8 cellular contexts compared by ENCODE assay signal in genomic region chr5:91378683-91379601, GRCh38. TPM values are rescaled to one million over a fixed set of nuclear protein-coding genes. Genes with fewer than 3 reads are reported as not detected.
DNase-seq lines count a peak whose midpoint lies in the region; ATAC-seq and TF ChIP-seq lines count a peak whose summit lies in the region.

No MANE protein-coding gene starts in this region.

- H3K27me3 Mint-ChIP-seq in MCF 10A (ENCODE audit: insufficient read depth, unreplicated experiment): no peaks in the 10 kb centered on the region

- H3K4me2 ChIP-seq in BLaER1: peak overlapping the region; percentile 69

- peaks cover 59% of the 10 kb centered on the region for H3K36me3 Mint-ChIP-seq in MCF 10A (ENCODE audit: insufficient read depth, unreplicated experiment)

- no peak for TF ChIP-seq CTCF in MCF 10A (IDR thresholded peaks at IDR 0.05; ENCODE audit: unreplicated experiment)

- H3K9me3 Mint-ChIP-seq in MCF 10A (ENCODE audit: unreplicated experiment): no peaks in the 10 kb centered on the region

- H3K9ac ChIP-seq in BLaER1 (peak overlapping the region; percentile 89), mucosa of rectum (ENCODE audit: low read depth in 1 of 2, low read length in 2 of 2) (peak overlapping the region; percentile 98 to 100)

- H3K36me3 ChIP-seq in BLaER1 (peaks cover 21% of the 10 kb centered on the region), mucosa of rectum (ENCODE audit: control insufficient read depth in 2 of 2, insufficient read depth in 2 of 2, low read length in 2 of 2) (peaks cover 20 to 29% of the 10 kb centered on the region in 2 donors)

- H3K27ac Mint-ChIP-seq in MCF 10A (ENCODE audit: low read depth, unreplicated experiment): peak overlapping the region; percentile 99

- no peaks in the 10 kb centered on the region for H4K20me1 ChIP-seq in BLaER1

- peak overlapping the region; percentile 80 for H3K4me3 Mint-ChIP-seq in MCF 10A (ENCODE audit: unreplicated experiment)

- TF ChIP-seq EP300 in Ishikawa (IDR thresholded peaks at IDR 0.05; ENCODE audit: borderline replicate concordance): no peak

- H3K27ac ChIP-seq in BLaER1: peak overlapping the region; percentile 95
- H3K27ac ChIP-seq in mucosa of rectum (ENCODE audit: low read depth in 2 of 2, low read length in 2 of 2): peak overlapping the region; percentile 98 to 99

- DNase-seq in MCF 10A (ENCODE audit: unreplicated experiment): peak; percentile 28
- DNase-seq in activated CD4-positive, alpha-beta T cell treated with anti-CD3 and anti-CD28 coated beads, Interleukin-2, amount 50 U/mL, for 4 hours: no peak
- DNase-seq in hypothalamus (lab: John Stamatoyannopoulos, UW): no peak

- intact Hi-C loops in MCF 10A (cut with micrococcal nuclease): no loop called here

- H3K27me3 ChIP-seq in BLaER1 (no peaks in the 10 kb centered on the region), mucosa of rectum (ENCODE audit: control insufficient read depth in 2 of 2, insufficient read depth in 2 of 2, low read length in 2 of 2) (no peaks in the 10 kb centered on the region)

- H3K9me3 ChIP-seq in BLaER1 (no peaks in the 10 kb centered on the region), mucosa of rectum (ENCODE audit: control insufficient read depth in 2 of 2, low read length in 2 of 2) (no peaks in the 10 kb centered on the region)

- peaks cover 8% of the 10 kb centered on the region for H3K4me1 ChIP-seq in BLaER1
- H3K4me1 ChIP-seq in mucosa of rectum (ENCODE audit: control insufficient read depth in 2 of 2, insufficient read depth in 2 of 2, low read length in 2 of 2): peaks cover 2 to 3% of the 10 kb centered on the region in 2 donors

- no peak for TF ChIP-seq RAD21 in Ishikawa (IDR thresholded peaks at IDR 0.05; ENCODE audit: low read depth)

- peaks cover 7% of the 10 kb centered on the region for H3K4me1 Mint-ChIP-seq in MCF 10A (ENCODE audit: insufficient read depth, unreplicated experiment)

- ATAC-seq in HG02973 (IDR thresholded peaks at IDR 0.05; ENCODE audit: unreplicated experiment): no peak
- ATAC-seq in GM19035 (IDR thresholded peaks at IDR 0.05; ENCODE audit: unreplicated experiment): no peak

- POLR2A ChIA-PET in MCF 10A (lab: Yijun Ruan, JAX): interaction anchor here (0.6 to 2.4 kb wide), 49 partner anchors 8 to 969 kb away, joined by 3 to 49 read pairs (median 7); partner anchors contain the start of genes CETN3, MBLAC2 and POLR3G

- H3K4me3 ChIP-seq in BLaER1 (peak overlapping the region; percentile 90), mucosa of rectum (ENCODE audit: low read length in 2 of 2) (peak overlapping the region; percentile 85 to 99)

- no TSS peak for BruUV-seq in MCF 10A (replicated peaks; lab: Mats Ljungman, UMichigan)

- CTCF ChIA-PET in MCF 10A (lab: Yijun Ruan, JAX): interaction anchor here (0.7 to 1.7 kb wide), 5 partner anchors 102 to 513 kb away, joined by 3 to 6 read pairs (median 3); no protein-coding TSS in a partner anchor

TF ChIP-seq in Ishikawa, 13 proteins besides CTCF, POLR2A, EP300 and RAD21:
- TF ChIP-seq USF1 (IDR thresholded peaks at IDR 0.05): no peak
- no peak for TF ChIP-seq NFIC (IDR thresholded peaks at IDR 0.05)
- 0 out of 2 replicates have a peak, but pooled peaks have one; percentile 23 for TF ChIP-seq FOXM1 (IDR thresholded peaks at IDR 0.05; ENCODE audit: borderline replicate concordance, low read depth)
- TF ChIP-seq TCF12 (IDR thresholded peaks at IDR 0.05; ENCODE audit: low read depth): no peak

RNA-seq across cellular contexts. Expression of gene ARRDC3, which starts 4.2 kb away (rescaled TPM):
- 35.5 and 41.6 TPM in 2 replicates for total RNA-seq in MCF 10A (2022)
